ENCODE assay signal across 17 cellular contexts in the genomic region with DNA sequence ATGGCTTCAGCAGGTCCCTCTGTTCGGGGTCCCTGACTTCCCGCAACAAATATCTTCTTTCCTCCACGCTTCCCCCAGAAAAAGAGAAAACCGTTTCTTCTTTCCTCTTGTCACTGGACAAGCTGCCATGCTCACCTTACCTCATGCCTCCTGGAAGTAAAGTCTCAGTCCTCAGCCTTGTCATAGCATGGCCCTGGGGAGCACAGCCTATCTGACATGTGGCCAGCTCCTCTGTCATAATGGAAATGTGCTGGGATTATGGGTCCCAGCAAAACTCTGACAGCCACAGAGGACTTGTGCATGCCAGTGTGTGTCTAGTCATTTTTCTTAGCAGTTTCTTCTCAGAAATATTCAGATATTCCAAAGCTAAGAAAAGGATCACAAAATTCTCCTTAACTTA.
"Had no signal": no experiment of that assay in that cellular context is flagged by ENCODE, and none has a peak within 500 bp of the region (broad histone marks: within the 10 kb centered on the region; RNA-seq: fewer than 3 reads in every experiment).

No MANE protein-coding gene starts in this region.

- H3K4me3 Mint-ChIP-seq: mesothelial cell of epicardium had no signal

- DNase-seq: dermis blood vessel endothelial cell; dorsolateral prefrontal cortex; effector CD4-positive, alpha-beta T cell; effector memory CD4-positive, alpha-beta T cell; foreskin keratinocyte; head of caudate nucleus; heart right ventricle; hippocampal formation; left cardiac atrium; left lung; left ventricle myocardium superior; lower lobe of right lung; mesenchymal stem cell; mucosa of descending colon; naive B cell had no signal

- H3K27me3 Mint-ChIP-seq: naive B cell had no signal

- H3K27ac Mint-ChIP-seq: mesothelial cell of epicardium, naive B cell had no signal

- H3K4me1 Mint-ChIP-seq: mesothelial cell of epicardium, naive B cell had no signal

- ATAC-seq: foreskin keratinocyte, gastroesophageal sphincter, heart right ventricle, left cardiac atrium, left lung, left ventricle myocardium superior, lower lobe of right lung, mucosa of descending colon had no signal
